ENCODE assay signal across 1 cellular context in genomic region chr13:57633141-57633949, GRCh38.
TF ChIP-seq lines count a peak whose summit lies in the region.

No MANE protein-coding gene starts in this region.

TF ChIP-seq in H1, 55 proteins besides CTCF, POLR2A, EP300 and RAD21 (continued from another document):
- peak; percentile 24; the same call in 1 of the 2 replicates for TF ChIP-seq E2F6 (IDR thresholded peaks at IDR 0.05)
